ENCODE assay signal across 23 cellular contexts in the genomic region with DNA sequence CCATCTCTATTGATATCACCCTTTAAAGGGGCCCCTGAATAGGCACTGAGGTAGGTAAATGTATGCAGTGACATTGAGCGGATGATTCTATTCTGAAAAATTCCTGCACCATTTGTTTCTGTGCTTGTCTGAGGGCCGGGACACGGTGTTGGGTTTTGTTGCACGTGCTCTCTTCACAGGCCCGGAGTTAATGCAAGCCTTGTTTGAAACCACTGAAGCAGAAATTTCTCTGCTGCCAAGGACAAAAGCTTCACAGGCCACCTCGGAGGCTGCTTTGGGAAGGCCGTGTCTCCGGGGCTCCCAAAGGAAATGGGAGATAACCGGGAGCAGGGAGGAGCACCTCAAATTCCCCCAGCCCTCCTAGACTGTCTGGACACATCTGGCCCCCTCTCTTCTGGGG.
DNase-seq lines count a peak whose midpoint lies in the region; ATAC-seq and TF ChIP-seq lines count a peak whose summit lies in the region.
"Had no signal": no experiment of that assay in that cellular context is flagged by ENCODE, and none has a peak within 500 bp of the region (broad histone marks: within the 10 kb centered on the region; RNA-seq: fewer than 3 reads in every experiment).

No MANE protein-coding gene starts in this region.

- H3K9me3 ChIP-seq in esophagus muscularis mucosa (no peaks in the 10 kb centered on the region), prostate gland (no peaks in the 10 kb centered on the region), upper lobe of right lung (no peaks in the 10 kb centered on the region)
- H3K9me3 ChIP-seq: HAP-1, spleen, upper lobe of left lung had no signal

- H3K36me3 Mint-ChIP-seq in chondrocyte (ENCODE audit: low read depth) (no peaks in the 10 kb centered on the region), progenitor cell of endocrine pancreas (ENCODE audit: insufficient read depth) (no peaks in the 10 kb centered on the region)
- H3K36me3 Mint-ChIP-seq: activated CD8-positive, alpha-beta memory T cell treated with anti-CD3 and anti-CD28 coated beads, Interleukin-2, amount 10 ng/mL, durations not matched to agents 7 days and 5 days; activated naive CD8-positive, alpha-beta T cell treated with anti-CD3 and anti-CD28 coated beads for 36 hours; CD4-positive, alpha-beta memory T cell; natural killer cell treated with Interleukin-12 subunit alpha and Interleukin-12 subunit beta and Interleukin-15 and Interleukin-18, amount 100 ng/mL, for 72 hours had no signal

- no peaks in the 10 kb centered on the region for H3K4me1 Mint-ChIP-seq in chondrocyte (ENCODE audit: low read depth)
- H3K4me1 Mint-ChIP-seq in progenitor cell of endocrine pancreas (ENCODE audit: low read depth), result peaks cover 22% of the 10 kb centered on the region
- H3K4me1 Mint-ChIP-seq: activated T-helper 17 cell treated with anti-CD3 and anti-CD28 coated beads, Interleukin-2, amount 50 U/mL, for 72 hours had no signal

- intact Hi-C loops in esophagus muscularis mucosa (cut with DNase I), result no loop called here
- intact Hi-C loops in prostate gland (cut with DNase I), result loop anchor here (10.0 kb wide), 1 partner anchor 108 kb away; no protein-coding TSS in a partner anchor
- intact Hi-C loops in upper lobe of right lung (cut with DNase I), result no loop called here

- DNase-seq in NCI-H2171 (lab: John Stamatoyannopoulos, UW) (peak; percentile 37), esophagus muscularis mucosa (ENCODE audit: extremely low spot score) (peak; percentile 47), prostate gland (ENCODE audit: low spot score) (peak; percentile 3), chondrocyte (ENCODE audit: low spot score) (no peak), progenitor cell of endocrine pancreas (ENCODE audit: low spot score, unreplicated experiment) (no peak), upper lobe of right lung (no peak), RWPE1 (ENCODE audit: low spot score) (no peak)
- DNase-seq: activated CD4-positive, alpha-beta T cell treated with anti-CD3 and anti-CD28 coated beads for 36 hours; activated naive CD8-positive, alpha-beta T cell treated with anti-CD3 and anti-CD28 coated beads for 36 hours; CD4-positive, alpha-beta memory T cell; DND-41; effector memory CD4-positive, alpha-beta T cell; kidney glomerular epithelial cell; NCI-H1436 treated with DMSO at 0.1 percent for 48 hours; spleen; SW 1271; upper lobe of left lung had no signal

- H3K27ac ChIP-seq in esophagus muscularis mucosa (replicated peaks in 1 of 4), result no peak overlapping the region
- H3K27ac ChIP-seq in prostate gland, result no peak overlapping the region
- H3K27ac ChIP-seq in upper lobe of right lung, result no peak overlapping the region
- no peak overlapping the region for H3K27ac ChIP-seq in RWPE1
- H3K27ac ChIP-seq: spleen, upper lobe of left lung had no signal

- WGBS in esophagus muscularis mucosa, result 95% methylated on average over 9 of the region's 9 CpGs
- WGBS in prostate gland, result 58% methylated on average over 9 of the region's 9 CpGs

- H3K4me1 ChIP-seq in esophagus muscularis mucosa, result no peaks in the 10 kb centered on the region
- H3K4me1 ChIP-seq in prostate gland (replicated peaks), result no peaks in the 10 kb centered on the region
- no peaks in the 10 kb centered on the region for H3K4me1 ChIP-seq in upper lobe of right lung
- H3K4me1 ChIP-seq: HAP-1 had no signal

- no peak for ATAC-seq in upper lobe of right lung
- ATAC-seq: activated CD4-positive, alpha-beta T cell treated with anti-CD3 and anti-CD28 coated beads for 36 hours; activated CD8-positive, alpha-beta memory T cell treated with anti-CD3 and anti-CD28 coated beads, Interleukin-2, amount 10 ng/mL, durations not matched to agents 7 days and 5 days; activated T-helper 17 cell treated with anti-CD3 and anti-CD28 coated beads, Interleukin-2, amount 50 U/mL, for 72 hours; natural killer cell treated with Interleukin-12 subunit alpha and Interleukin-12 subunit beta and Interleukin-15 and Interleukin-18, amount 100 ng/mL, for 72 hours; Right ventricle myocardium inferior had no signal

- peak; percentile 17; the same call in 1 of the 2 replicates for TF ChIP-seq RAD21 in Ishikawa (IDR thresholded peaks at IDR 0.05; ENCODE audit: low read depth)

- no peak overlapping the region for H3K4me3 ChIP-seq in esophagus muscularis mucosa
- no peak overlapping the region for H3K4me3 ChIP-seq in prostate gland
- H3K4me3 ChIP-seq in upper lobe of right lung, result no peak overlapping the region
- H3K4me3 ChIP-seq: HAP-1, spleen, upper lobe of left lung had no signal

- no peak for TF ChIP-seq POLR2A in esophagus muscularis mucosa (IDR thresholded peaks at IDR 0.05; ENCODE audit: low read depth)
- TF ChIP-seq POLR2A in prostate gland (IDR thresholded peaks at IDR 0.05), result no peak

- H3K27me3 Mint-ChIP-seq in chondrocyte (ENCODE audit: low read depth), result peaks cover 62% of the 10 kb centered on the region
- peaks cover 6% of the 10 kb centered on the region for H3K27me3 Mint-ChIP-seq in progenitor cell of endocrine pancreas
- H3K27me3 Mint-ChIP-seq: activated naive CD8-positive, alpha-beta T cell treated with anti-CD3 and anti-CD28 coated beads for 36 hours had no signal

- H3K4me3 Mint-ChIP-seq in chondrocyte (ENCODE audit: unreplicated experiment) (no peak overlapping the region), progenitor cell of endocrine pancreas (ENCODE audit: low read depth) (no peak overlapping the region)
- H3K4me3 Mint-ChIP-seq: activated CD4-positive, alpha-beta T cell treated with anti-CD3 and anti-CD28 coated beads for 36 hours; activated CD8-positive, alpha-beta memory T cell treated with anti-CD3 and anti-CD28 coated beads, Interleukin-2, amount 10 ng/mL, durations not matched to agents 7 days and 5 days; activated naive CD8-positive, alpha-beta T cell treated with anti-CD3 and anti-CD28 coated beads for 36 hours; activated T-helper 17 cell treated with anti-CD3 and anti-CD28 coated beads, Interleukin-2, amount 50 U/mL, for 72 hours; CD4-positive, alpha-beta memory T cell; natural killer cell treated with Interleukin-12 subunit alpha and Interleukin-12 subunit beta and Interleukin-15 and Interleukin-18, amount 100 ng/mL, for 72 hours had no signal

- POLR2A ChIA-PET in RWPE1 (lab: Yijun Ruan, JAX; ENCODE audit: low non-redundant PET), result no interaction called here

- TF ChIP-seq EP300 in Ishikawa (IDR thresholded peaks at IDR 0.05; ENCODE audit: borderline replicate concordance), result peak; percentile 66; the same call in 1 of the 2 replicates
- TF ChIP-seq EP300 in esophagus muscularis mucosa (IDR thresholded peaks at IDR 0.05), result no peak

- H3K9me3 Mint-ChIP-seq in chondrocyte (ENCODE audit: low read depth), result no peaks in the 10 kb centered on the region
- H3K9me3 Mint-ChIP-seq in progenitor cell of endocrine pancreas (ENCODE audit: low read depth), result peaks cover 3% of the 10 kb centered on the region
- H3K9me3 Mint-ChIP-seq: activated naive CD8-positive, alpha-beta T cell treated with anti-CD3 and anti-CD28 coated beads for 36 hours; activated T-helper 17 cell treated with anti-CD3 and anti-CD28 coated beads, Interleukin-2, amount 50 U/mL, for 72 hours; CD4-positive, alpha-beta memory T cell; natural killer cell treated with Interleukin-12 subunit alpha and Interleukin-12 subunit beta and Interleukin-15 and Interleukin-18, amount 100 ng/mL, for 72 hours had no signal

- H3K27ac Mint-ChIP-seq in chondrocyte (ENCODE audit: unreplicated experiment), result no peak overlapping the region
- no peak overlapping the region for H3K27ac Mint-ChIP-seq in progenitor cell of endocrine pancreas
- H3K27ac Mint-ChIP-seq: activated CD4-positive, alpha-beta T cell treated with anti-CD3 and anti-CD28 coated beads for 36 hours; activated CD8-positive, alpha-beta memory T cell treated with anti-CD3 and anti-CD28 coated beads, Interleukin-2, amount 10 ng/mL, durations not matched to agents 7 days and 5 days; activated naive CD8-positive, alpha-beta T cell treated with anti-CD3 and anti-CD28 coated beads for 36 hours; activated T-helper 17 cell treated with anti-CD3 and anti-CD28 coated beads, Interleukin-2, amount 50 U/mL, for 72 hours; CD4-positive, alpha-beta memory T cell; natural killer cell treated with Interleukin-12 subunit alpha and Interleukin-12 subunit beta and Interleukin-15 and Interleukin-18, amount 100 ng/mL, for 72 hours had no signal

- H3K27me3 ChIP-seq in esophagus muscularis mucosa (peaks cover 0 to 10% (median 0%) of the 10 kb centered on the region in 4 donors), prostate gland (replicated peaks; ENCODE audit: insufficient read depth) (no peaks in the 10 kb centered on the region), upper lobe of right lung (peaks cover 19% of the 10 kb centered on the region)
- H3K27me3 ChIP-seq: upper lobe of left lung had no signal

- CTCF ChIA-PET in RWPE1 (lab: Yijun Ruan, JAX), result interaction anchor here (0.5 kb wide), 1 partner anchor 543 kb away, joined by 3 read pairs; no protein-coding TSS in a partner anchor

- TF ChIP-seq CTCF in esophagus muscularis mucosa (IDR thresholded peaks at IDR 0.05), result no peak
- no peak for TF ChIP-seq CTCF in prostate gland (IDR thresholded peaks at IDR 0.05)
- no peak for TF ChIP-seq CTCF in chondrocyte (IDR thresholded peaks at IDR 0.05)
- TF ChIP-seq CTCF in progenitor cell of endocrine pancreas (IDR thresholded peaks at IDR 0.05; ENCODE audit: unreplicated experiment), result no peak
- no peak for TF ChIP-seq CTCF in upper lobe of right lung (IDR thresholded peaks at IDR 0.05)
- no peak for TF ChIP-seq CTCF in RWPE1 (conservative IDR thresholded peaks at IDR 0.05; ENCODE audit: low read depth)

- no peaks in the 10 kb centered on the region for H3K36me3 ChIP-seq in esophagus muscularis mucosa
- H3K36me3 ChIP-seq in prostate gland, result no peaks in the 10 kb centered on the region
- H3K36me3 ChIP-seq in upper lobe of right lung, result no peaks in the 10 kb centered on the region
- H3K36me3 ChIP-seq: HAP-1, spleen, upper lobe of left lung had no signal

TF ChIP-seq in Ishikawa, 13 proteins besides CTCF, POLR2A, EP300 and RAD21 (continues in another document):
- TF ChIP-seq TEAD4 (IDR thresholded peaks at IDR 0.05) (peak; percentile 61; the same call in 1 of the 2 replicates), FOXM1 (IDR thresholded peaks at IDR 0.05; ENCODE audit: borderline replicate concordance, low read depth) (peak; percentile 19; the same call in 1 of the 2 replicates), CEBPB (IDR thresholded peaks at IDR 0.05) (peak; percentile 35; the same call in 1 of the 2 replicates), EGR1 (IDR thresholded peaks at IDR 0.05) (no peak), NFIC (IDR thresholded peaks at IDR 0.05) (0 out of 2 replicates have a peak, but pooled peaks have one; percentile 40)
- TF ChIP-seq, protein P1, sequence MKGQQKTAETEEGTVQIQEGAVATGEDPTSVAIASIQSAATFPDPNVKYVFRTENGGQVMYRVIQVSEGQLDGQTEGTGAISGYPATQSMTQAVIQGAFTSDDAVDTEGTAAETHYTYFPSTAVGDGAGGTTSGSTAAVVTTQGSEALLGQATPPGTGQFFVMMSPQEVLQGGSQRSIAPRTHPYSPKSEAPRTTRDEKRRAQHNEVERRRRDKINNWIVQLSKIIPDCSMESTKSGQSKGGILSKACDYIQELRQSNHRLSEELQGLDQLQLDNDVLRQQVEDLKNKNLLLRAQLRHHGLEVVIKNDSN (IDR thresholded peaks at IDR 0.05), result peak; percentile 65

Comparison
In these comparisons a context has a peak if more than half of its experiments do, and no peak if none do; other contexts are left out.
1. DNase-seq: peak in NCI-H2171 (single experiment), esophagus muscularis mucosa (single experiment) and prostate gland (single experiment); none in chondrocyte (single experiment), progenitor cell of endocrine pancreas (single experiment), upper lobe of right lung (single experiment) and RWPE1 (single experiment).